In genomic region chr1:13516606-13517005, GRCh38 we compare ENCODE assay signal across 33 cellular contexts. TPM values are rescaled to one million over a fixed set of nuclear protein-coding genes. Genes with fewer than 3 reads are reported as not detected.
"Had no signal": no experiment of that assay in that cellular context is flagged by ENCODE, and none has a peak within 500 bp of the region (broad histone marks: within the 10 kb centered on the region; RNA-seq: fewer than 3 reads in every experiment).

No MANE protein-coding gene starts in this region.

- H3K4me1 ChIP-seq: body of pancreas, breast epithelium had no signal

- H3K9me3 ChIP-seq: adrenal gland, breast epithelium had no signal

- H3K36me3 ChIP-seq: adrenal gland, brain microvascular endothelial cell, breast epithelium had no signal

- DNase-seq: activated B cell treated with CpG ODN at 0.5 μM for 24 hours; activated CD4-positive, alpha-beta T cell treated with anti-CD3 and anti-CD28 coated beads for 4 hours; activated CD4-positive, alpha-beta T cell treated with anti-CD3 and anti-CD28 coated beads, Interleukin-2, amount 50 U/mL, for 1 hour; activated CD4-positive, alpha-beta T cell treated with anti-CD3 and anti-CD28 coated beads, Interleukin-2, amount 50 U/mL, for 4 hours; activated CD4-positive, CD25-positive, alpha-beta regulatory T cell treated with anti-CD3 and anti-CD28 coated beads, Interleukin-2, amount 50 U/mL, for 72 hours; activated CD8-positive, alpha-beta memory T cell treated with anti-CD3 and anti-CD28 coated beads, Interleukin-2, amount 50 U/mL, for 4 hours; activated effector memory CD4-positive, alpha-beta T cell treated with anti-CD3 and anti-CD28 coated beads, Interleukin-2, amount 50 U/mL, for 16 hours; activated gamma-delta T cell treated with Interleukin-2 at 50 U/mL for 16 hours; activated naive CD4-positive, alpha-beta T cell; activated naive CD4-positive, alpha-beta T cell treated with anti-CD3 and anti-CD28 coated beads, Interleukin-2, amount 50 U/mL, for 16 hours; activated T-cell treated with anti-CD3 and anti-CD28 coated beads for 4 hours; activated T-cell treated with anti-CD3 and anti-CD28 coated beads, Interleukin-2, amount 50 U/mL, for 1 hour; activated T-cell treated with anti-CD3 and anti-CD28 coated beads, Interleukin-2, amount 50 U/mL, for 4 hours; amniotic stem cell; aorta; brain microvascular endothelial cell; central memory CD4-positive, alpha-beta T cell; T-helper 9 cell had no signal

- H3K4me3 ChIP-seq: adrenal gland, body of pancreas, breast epithelium had no signal

- H3K27me3 ChIP-seq: adrenal gland had no signal

- H3K27ac ChIP-seq: body of pancreas, brain microvascular endothelial cell, breast epithelium, VCaP had no signal

- ATAC-seq: activated CD8-positive, alpha-beta T cell treated with anti-CD3 and anti-CD28 coated beads for 36 hours; activated naive CD4-positive, alpha-beta T cell treated with anti-CD3 and anti-CD28 coated beads, Interleukin-2, amount 50 U/mL, for 72 hours; activated T-cell treated with anti-CD3 and anti-CD28 coated beads, Interleukin-2, amount 50 U/mL, for 4 hours; activated T-cell treated with anti-CD3 and anti-CD28 coated beads, Interleukin-2, amount 50 U/mL, for 72 hours; activated T-helper 17 cell treated with anti-CD3 and anti-CD28 coated beads, Interleukin-2, amount 50 U/mL, for 72 hours; body of pancreas had no signal

RNA-seq across cellular contexts. Expression of gene LRRC38, which starts 2.8 kb away (rescaled TPM):
- total RNA-seq: activated B cell treated with CpG ODN at 0.5 μM for 24 hours; activated CD4-positive, alpha-beta memory T cell treated with anti-CD3 and anti-CD28 coated beads for 36 hours; activated CD4-positive, alpha-beta T cell treated with anti-CD3 and anti-CD28 coated beads, Interleukin-2, amount 10 ng/mL, durations not matched to agents 24 days and 14 days; activated CD8-positive, alpha-beta memory T cell treated with anti-CD3 and anti-CD28 coated beads for 36 hours; activated CD8-positive, alpha-beta T cell treated with anti-CD3 and anti-CD28 coated beads for 36 hours; activated naive CD4-positive, alpha-beta T cell treated with anti-CD3 and anti-CD28 coated beads for 36 hours; activated naive CD4-positive, alpha-beta T cell treated with anti-CD3 and anti-CD28 coated beads, Interleukin-2, amount 50 U/mL, for 72 hours; activated naive CD8-positive, alpha-beta T cell treated with anti-CD3 and anti-CD28 coated beads for 36 hours; activated T-cell treated with anti-CD3 and anti-CD28 coated beads, Interleukin-2, amount 50 U/mL, for 4 hours; activated T-cell treated with anti-CD3 and anti-CD28 coated beads, Interleukin-2, amount 50 U/mL, for 72 hours; activated T-helper 1 cell treated with anti-CD3 and anti-CD28 coated beads, Interleukin-12 subunit alpha, Interleukin-12 subunit beta, Interleukin-2, Interleukin-4 antibody, amounts not matched to agents 30 ng/mL and 10 ng/mL and 1 ng/mL, durations not matched to agents 14 hours and 24 hours and 36 hours; activated T-helper 17 cell treated with anti-CD3 and anti-CD28 coated beads, Interleukin-2, amount 50 U/mL, for 72 hours; aorta; astrocyte; body of pancreas had no signal
- polyA plus RNA-seq: aorta had no signal
